In genomic region chr17:63941162-63941561, GRCh38 we compare ENCODE assay signal across 31 cellular contexts. TPM values are rescaled to one million over a fixed set of nuclear protein-coding genes. Genes with fewer than 3 reads are reported as not detected.
"Had no signal": no experiment of that assay in that cellular context is flagged by ENCODE, and none has a peak within 500 bp of the region (broad histone marks: within the 10 kb centered on the region; RNA-seq: fewer than 3 reads in every experiment).

No MANE protein-coding gene starts in this region.

- H3K4me3 ChIP-seq: adrenal gland, body of pancreas, colonic mucosa, esophagus squamous epithelium, gastroesophageal sphincter had no signal

- H3K27me3 Mint-ChIP-seq: activated naive CD4-positive, alpha-beta T cell treated with anti-CD3 and anti-CD28 coated beads, Interleukin-2, amount 50 U/mL, for 24 hours; activated naive CD8-positive, alpha-beta T cell treated with anti-CD3 and anti-CD28 coated beads for 36 hours; activated naive CD8-positive, alpha-beta T cell treated with anti-CD3 and anti-CD28 coated beads, Interleukin-2, amount 50 U/mL, for 24 hours; activated T-cell treated with anti-CD3 and anti-CD28 coated beads, Interleukin-2, amount 50 U/mL, for 24 hours had no signal

- H3K9me3 Mint-ChIP-seq: activated CD4-positive, alpha-beta memory T cell treated with anti-CD3 and anti-CD28 coated beads, Interleukin-2, amount 10 ng/mL, durations not matched to agents 7 days and 5 days; activated CD4-positive, alpha-beta T cell treated with anti-CD3 and anti-CD28 coated beads, Interleukin-2, amount 10 ng/mL, durations not matched to agents 7 days and 5 days; activated naive CD4-positive, alpha-beta T cell treated with anti-CD3 and anti-CD28 coated beads, Interleukin-2, amount 50 U/mL, for 24 hours; activated naive CD8-positive, alpha-beta T cell treated with anti-CD3 and anti-CD28 coated beads for 36 hours; activated naive CD8-positive, alpha-beta T cell treated with anti-CD3 and anti-CD28 coated beads, Interleukin-2, amount 50 U/mL, for 24 hours; activated T-cell treated with anti-CD3 and anti-CD28 coated beads, Interleukin-2, amount 50 U/mL, for 24 hours; activated T-cell treated with anti-CD3 and anti-CD28 coated beads, Interleukin-2, amount 50 U/mL, for 72 hours; WTC11 had no signal

- H3K36me3 ChIP-seq: adrenal gland, colonic mucosa, esophagus squamous epithelium, gastroesophageal sphincter had no signal

- ATAC-seq: activated naive CD8-positive, alpha-beta T cell treated with anti-CD3 and anti-CD28 coated beads, Interleukin-2, amount 50 U/mL, for 24 hours; activated T-cell treated with anti-CD3 and anti-CD28 coated beads, Interleukin-2, amount 50 U/mL, for 72 hours; body of pancreas; gastroesophageal sphincter; WTC11 had no signal

- H3K4me3 Mint-ChIP-seq: activated CD4-positive, alpha-beta memory T cell treated with anti-CD3 and anti-CD28 coated beads, Interleukin-2, amount 10 ng/mL, durations not matched to agents 7 days and 5 days; activated CD4-positive, alpha-beta T cell treated with anti-CD3 and anti-CD28 coated beads, Interleukin-2, amount 10 ng/mL, durations not matched to agents 7 days and 5 days; activated naive CD4-positive, alpha-beta T cell treated with anti-CD3 and anti-CD28 coated beads, Interleukin-2, amount 50 U/mL, for 24 hours; activated naive CD8-positive, alpha-beta T cell treated with anti-CD3 and anti-CD28 coated beads for 36 hours; activated naive CD8-positive, alpha-beta T cell treated with anti-CD3 and anti-CD28 coated beads, Interleukin-2, amount 50 U/mL, for 24 hours; activated T-cell treated with anti-CD3 and anti-CD28 coated beads, Interleukin-2, amount 50 U/mL, for 24 hours; activated T-cell treated with anti-CD3 and anti-CD28 coated beads, Interleukin-2, amount 50 U/mL, for 72 hours; WTC11 had no signal

- H3K27ac Mint-ChIP-seq: activated CD4-positive, alpha-beta memory T cell treated with anti-CD3 and anti-CD28 coated beads, Interleukin-2, amount 10 ng/mL, durations not matched to agents 7 days and 5 days; activated CD4-positive, alpha-beta T cell treated with anti-CD3 and anti-CD28 coated beads, Interleukin-2, amount 10 ng/mL, durations not matched to agents 7 days and 5 days; activated naive CD4-positive, alpha-beta T cell treated with anti-CD3 and anti-CD28 coated beads, Interleukin-2, amount 50 U/mL, for 24 hours; activated naive CD8-positive, alpha-beta T cell treated with anti-CD3 and anti-CD28 coated beads for 36 hours; activated naive CD8-positive, alpha-beta T cell treated with anti-CD3 and anti-CD28 coated beads, Interleukin-2, amount 50 U/mL, for 24 hours; activated T-cell treated with anti-CD3 and anti-CD28 coated beads, Interleukin-2, amount 50 U/mL, for 24 hours; activated T-cell treated with anti-CD3 and anti-CD28 coated beads, Interleukin-2, amount 50 U/mL, for 72 hours; WTC11 had no signal

- H3K36me3 Mint-ChIP-seq: activated naive CD4-positive, alpha-beta T cell treated with anti-CD3 and anti-CD28 coated beads, Interleukin-2, amount 50 U/mL, for 24 hours; activated naive CD8-positive, alpha-beta T cell treated with anti-CD3 and anti-CD28 coated beads for 36 hours; WTC11 had no signal

- H3K27ac ChIP-seq: adrenal gland, body of pancreas, colonic mucosa, epithelial cell of prostate, esophagus squamous epithelium, gastroesophageal sphincter, VCaP had no signal

- H3K27me3 ChIP-seq: adrenal gland, body of pancreas, colonic mucosa, esophagus squamous epithelium, gastroesophageal sphincter had no signal

- H3K4me1 ChIP-seq: adrenal gland, body of pancreas, colonic mucosa, gastroesophageal sphincter had no signal

- DNase-seq: activated CD4-positive, alpha-beta memory T cell treated with anti-CD3 and anti-CD28 coated beads, Interleukin-2, amount 10 ng/mL, durations not matched to agents 7 days and 5 days; activated CD4-positive, alpha-beta T cell treated with anti-CD3 and anti-CD28 coated beads for 1 hour; activated CD4-positive, alpha-beta T cell treated with anti-CD3 and anti-CD28 coated beads for 4 hours; activated CD4-positive, alpha-beta T cell treated with anti-CD3 and anti-CD28 coated beads, Interleukin-2, amount 10 ng/mL, durations not matched to agents 7 days and 5 days; activated CD4-positive, alpha-beta T cell treated with anti-CD3 and anti-CD28 coated beads, Interleukin-2, amount 50 U/mL, for 4 hours; activated CD8-positive, alpha-beta memory T cell treated with anti-CD3 and anti-CD28 coated beads, Interleukin-2, amount 50 U/mL, for 48 hours; activated gamma-delta T cell; activated naive CD4-positive, alpha-beta T cell treated with Interleukin-2 at 50 U/mL for 16 hours; activated naive CD8-positive, alpha-beta T cell treated with anti-CD3 and anti-CD28 coated beads for 36 hours; activated naive CD8-positive, alpha-beta T cell treated with anti-CD3 and anti-CD28 coated beads, Interleukin-2, amount 50 U/mL, for 24 hours; activated T-cell treated with anti-CD3 and anti-CD28 coated beads for 4 hours; activated T-cell treated with anti-CD3 and anti-CD28 coated beads, Interleukin-2, amount 50 U/mL, for 24 hours; activated T-cell treated with anti-CD3 and anti-CD28 coated beads, Interleukin-2, amount 50 U/mL, for 72 hours; adrenal gland; amygdala; aorta; body of pancreas; caudate nucleus; colonic mucosa; effector CD8-positive, alpha-beta T cell; esophagus squamous epithelium; foreskin melanocyte; T-helper 2 cell had no signal

- H3K9me3 ChIP-seq: adrenal gland, body of pancreas, colonic mucosa, esophagus squamous epithelium, gastroesophageal sphincter had no signal

RNA-seq across cellular contexts. Expression of gene GH1, which starts 22.5 kb away (rescaled TPM):
- polyA plus RNA-seq: adrenal gland, aorta, endothelial cell of umbilical vein, esophagus, fibroblast of lung had no signal

RNA-seq across cellular contexts. Expression of gene CSHL1, which starts 30.1 kb away (rescaled TPM):
- polyA plus RNA-seq: adrenal gland, aorta, endothelial cell of umbilical vein, esophagus, fibroblast of lung had no signal

RNA-seq across cellular contexts. Expression of gene SCN4A, which starts 31.6 kb away (rescaled TPM):
- polyA plus RNA-seq: fibroblast of lung had no signal

RNA-seq across cellular contexts. Expression of gene CSH1, which starts 44.8 kb away (rescaled TPM):
- polyA plus RNA-seq: adrenal gland, aorta, endothelial cell of umbilical vein, esophagus, fibroblast of lung had no signal
